ENCODE assay signal across 21 cellular contexts in genomic region chr12:4001869-4002268, GRCh38.
"Had no signal": no experiment of that assay in that cellular context is flagged by ENCODE, and none has a peak within 500 bp of the region (broad histone marks: within the 10 kb centered on the region; RNA-seq: fewer than 3 reads in every experiment).

No MANE protein-coding gene starts in this region.

- ATAC-seq: heart right ventricle; left ventricle myocardium superior; naive thymus-derived CD4-positive, alpha-beta T cell; right lobe of liver; stimulated activated memory B cell treated with anti-CD40 and anti-IgM and Interleukin-4, amounts not matched to agents 10 μg/mL and 1 μg/mL and 100 μg/mL, for 72 hours had no signal

- H3K36me3 Mint-ChIP-seq: stimulated activated memory B cell treated with anti-CD40 and anti-IgM and Interleukin-4, amounts not matched to agents 10 μg/mL and 1 μg/mL and 100 μg/mL, for 72 hours had no signal

- H3K4me3 ChIP-seq: cardiac muscle cell, esophagus squamous epithelium, heart right ventricle, right lobe of liver, thoracic aorta had no signal

- H3K36me3 ChIP-seq: cardiac muscle cell, esophagus squamous epithelium, heart right ventricle, right lobe of liver, thoracic aorta, WERI-Rb-1 had no signal

- H3K27me3 Mint-ChIP-seq: activated naive CD8-positive, alpha-beta T cell had no signal

- DNase-seq: activated CD4-positive, alpha-beta T cell treated with anti-CD3 and anti-CD28 coated beads, Interleukin-2, amount 50 U/mL, for 48 hours; activated gamma-delta T cell treated with Interleukin-2 at 50 U/mL for 16 hours; activated T-cell treated with anti-CD3 and anti-CD28 coated beads for 4 hours; amniotic stem cell; dermis blood vessel endothelial cell; effector memory CD4-positive, alpha-beta T cell; esophagus squamous epithelium; heart right ventricle; kidney glomerular epithelial cell; left ventricle myocardium superior; naive thymus-derived CD4-positive, alpha-beta T cell; right lobe of liver; small intestine; stimulated activated CD4-positive, alpha-beta T cell treated with anti-CD3 and anti-CD28 coated beads, Interleukin-4, amount 100 ng/mL, for 1 hour; WERI-Rb-1 had no signal

- H3K27me3 ChIP-seq: cardiac muscle cell, right lobe of liver had no signal

- H3K9me3 ChIP-seq: esophagus squamous epithelium, heart right ventricle, right lobe of liver, thoracic aorta had no signal

- H3K9me3 Mint-ChIP-seq: activated T-helper 1 cell treated with anti-CD3 and anti-CD28 coated beads, Interleukin-12 subunit alpha, Interleukin-12 subunit beta, Interleukin-2, Interleukin-4 antibody, amounts not matched to agents 30 ng/mL and 10 ng/mL and 1 ng/mL, durations not matched to agents 14 hours and 24 hours and 36 hours; stimulated activated memory B cell treated with anti-CD40 and anti-IgM and Interleukin-4, amounts not matched to agents 10 μg/mL and 1 μg/mL and 100 μg/mL, for 72 hours had no signal

- H3K4me1 Mint-ChIP-seq: memory B cell; stimulated activated memory B cell treated with anti-CD40 and anti-IgM and Interleukin-4, amounts not matched to agents 10 μg/mL and 1 μg/mL and 100 μg/mL, for 72 hours had no signal

- H3K27ac ChIP-seq: cardiac muscle cell, esophagus squamous epithelium, heart right ventricle, right lobe of liver, thoracic aorta, WERI-Rb-1 had no signal

- H3K27ac Mint-ChIP-seq: activated naive CD8-positive, alpha-beta T cell; activated T-helper 1 cell treated with anti-CD3 and anti-CD28 coated beads, Interleukin-12 subunit alpha, Interleukin-12 subunit beta, Interleukin-2, Interleukin-4 antibody, amounts not matched to agents 30 ng/mL and 10 ng/mL and 1 ng/mL, durations not matched to agents 14 hours and 24 hours and 36 hours; memory B cell; naive thymus-derived CD4-positive, alpha-beta T cell; stimulated activated memory B cell treated with anti-CD40 and anti-IgM and Interleukin-4, amounts not matched to agents 10 μg/mL and 1 μg/mL and 100 μg/mL, for 72 hours had no signal

- H3K4me3 Mint-ChIP-seq: activated naive CD8-positive, alpha-beta T cell; activated T-helper 1 cell treated with anti-CD3 and anti-CD28 coated beads, Interleukin-12 subunit alpha, Interleukin-12 subunit beta, Interleukin-2, Interleukin-4 antibody, amounts not matched to agents 30 ng/mL and 10 ng/mL and 1 ng/mL, durations not matched to agents 14 hours and 24 hours and 36 hours; memory B cell; naive thymus-derived CD4-positive, alpha-beta T cell; stimulated activated memory B cell treated with anti-CD40 and anti-IgM and Interleukin-4, amounts not matched to agents 10 μg/mL and 1 μg/mL and 100 μg/mL, for 72 hours had no signal

- H3K4me1 ChIP-seq: heart right ventricle, right lobe of liver had no signal
